Comparison of ENCODE assay signal across 17 cellular contexts in the genomic region with DNA sequence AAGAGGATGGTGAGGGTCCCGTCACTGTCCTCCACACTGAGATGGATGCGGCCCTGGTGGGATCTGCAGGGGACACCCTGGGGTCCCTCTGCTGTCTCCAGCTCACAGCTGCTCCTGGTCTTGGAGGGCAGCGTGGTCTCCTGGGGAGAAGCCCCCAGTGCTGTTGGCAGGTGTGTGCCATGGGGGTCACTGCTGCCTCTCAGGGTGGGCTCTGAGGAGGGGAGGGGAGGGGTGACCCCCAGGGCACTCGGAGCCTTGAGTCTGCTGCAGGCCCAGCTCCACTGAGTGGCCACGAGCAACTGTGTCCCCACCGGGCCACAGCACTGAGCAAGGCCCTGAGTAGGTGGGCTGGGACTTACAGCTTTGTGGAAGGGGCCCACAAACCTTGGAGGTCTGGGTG. TPM values are rescaled to one million over a fixed set of nuclear protein-coding genes. Genes with fewer than 3 reads are reported as not detected.
A peak's percentile ranks its signal among the peaks of the same experiment; 100 is the strongest.
DNase-seq lines count a peak whose midpoint lies in the region; ATAC-seq and TF ChIP-seq lines count a peak whose summit lies in the region.
"Had no signal": no experiment of that assay in that cellular context is flagged by ENCODE, and none has a peak within 500 bp of the region (broad histone marks: within the 10 kb centered on the region; RNA-seq: fewer than 3 reads in every experiment).

No MANE protein-coding gene starts in this region.

- no peak overlapping the region for H3K4me2 ChIP-seq in osteoblast (ENCODE audit: insufficient read depth, low read length)

- H2AFZ ChIP-seq in osteoblast (ENCODE audit: low read length) = no peak overlapping the region

- peaks cover 13% of the 10 kb centered on the region for H3K9me3 Mint-ChIP-seq in glutamatergic neuron (ENCODE audit: unreplicated experiment)
- H3K9me3 Mint-ChIP-seq: CD8-positive, alpha-beta T cell; HFFc6 had no signal

- H4K20me1 ChIP-seq in osteoblast (ENCODE audit: insufficient read depth, low read length) = peaks cover 28% of the 10 kb centered on the region

- peak; percentile 27 for DNase-seq in NK-92 treated with Interleukin-12 subunit alpha and Interleukin-12 subunit beta, amount 100 ng/mL, for 24 hours (lab: John Stamatoyannopoulos, UW)
- DNase-seq in NK-92 (lab: John Stamatoyannopoulos, UW; ENCODE audit: unreplicated experiment) = no peak
- peak; percentile 7 for DNase-seq in glutamatergic neuron
- DNase-seq in osteoblast (ENCODE audit: insufficient read length, low spot score, missing footprints) = peak; percentile 52
- DNase-seq in stimulated activated naive CD4-positive, alpha-beta T cell treated with Interleukin-2 at 50 U/mL for 16 hours (lab: John Stamatoyannopoulos, UW) = peak; percentile 6
- no peak for DNase-seq in NCI-H524 (lab: John Stamatoyannopoulos, UW)
- no peak for DNase-seq in stimulated activated CD4-positive, alpha-beta T cell treated with anti-CD3 and anti-CD28 coated beads, Interleukin-4, amount 100 ng/mL, for 24 hours
- DNase-seq: CD8-positive, alpha-beta T cell; COR-L47; DND-41; GDM1; HCEC 1CT; HFFc6 had no signal

- H3K27ac ChIP-seq in osteoblast (ENCODE audit: low read depth, low read length) = no peak overlapping the region
- H3K27ac ChIP-seq: 22Rv1, HL-60 had no signal

- no peak overlapping the region for H3K4me3 Mint-ChIP-seq in glutamatergic neuron (ENCODE audit: unreplicated experiment)
- H3K4me3 Mint-ChIP-seq: CD14-positive monocyte; CD8-positive, alpha-beta T cell; HFFc6 had no signal

- peaks cover 10% of the 10 kb centered on the region for H3K4me1 ChIP-seq in osteoblast (ENCODE audit: insufficient read depth, low read length)

- no peaks in the 10 kb centered on the region for H3K36me3 ChIP-seq in osteoblast (ENCODE audit: insufficient read depth, low read length)

- no peak for TF ChIP-seq CTCF in glutamatergic neuron (IDR thresholded peaks at IDR 0.05; ENCODE audit: partially characterized antibody, unreplicated experiment)
- no peak for TF ChIP-seq CTCF in osteoblast (IDR thresholded peaks at IDR 0.05; ENCODE audit: extremely low read depth, low read depth, low read length)

- no peak for ATAC-seq in HG03439 (IDR thresholded peaks at IDR 0.05; ENCODE audit: unreplicated experiment)
- ATAC-seq: CD8-positive, alpha-beta T cell had no signal

- H3K4me3 ChIP-seq in osteoblast (ENCODE audit: insufficient read depth, low read length) = no peak overlapping the region

- peaks cover 16% of the 10 kb centered on the region for H3K27me3 Mint-ChIP-seq in glutamatergic neuron (ENCODE audit: unreplicated experiment)

- H3K27me3 ChIP-seq in osteoblast (ENCODE audit: insufficient read depth, low read length) = no peaks in the 10 kb centered on the region

- H3K36me3 Mint-ChIP-seq in glutamatergic neuron (ENCODE audit: unreplicated experiment) = no peaks in the 10 kb centered on the region
- H3K36me3 Mint-ChIP-seq: CD14-positive monocyte had no signal

- H3K9me3 ChIP-seq in osteoblast (ENCODE audit: low read depth, low read length) = no peaks in the 10 kb centered on the region

- peaks cover 7% of the 10 kb centered on the region for H3K79me2 ChIP-seq in osteoblast (ENCODE audit: insufficient read depth, low read length)

- H3K27ac Mint-ChIP-seq in glutamatergic neuron (ENCODE audit: unreplicated experiment) = no peak overlapping the region
- H3K27ac Mint-ChIP-seq: CD8-positive, alpha-beta T cell; HFFc6 had no signal

- peaks cover 24% of the 10 kb centered on the region for H3K4me1 Mint-ChIP-seq in glutamatergic neuron (ENCODE audit: low read depth, unreplicated experiment)

RNA-seq across cellular contexts. Expression of a gene that starts 34.7 kb away (rescaled TPM):
- total RNA-seq in glutamatergic neuron (ENCODE audit: unreplicated experiment) (45.1 TPM), osteoblast (3.8 and 4.3 TPM in 2 replicates)

Comparison
In these comparisons a context has a peak if more than half of its experiments do, and no peak if none do; other contexts are left out.
1. DNase-seq: peak in NK-92 treated with Interleukin-12 subunit alpha and Interleukin-12 subunit beta, amount 100 ng/mL, for 24 hours (single experiment), glutamatergic neuron (single experiment), osteoblast (single experiment) and stimulated activated naive CD4-positive, alpha-beta T cell treated with Interleukin-2 at 50 U/mL for 16 hours (single experiment); none in NK-92 (single experiment), NCI-H524 (0 of 2) and stimulated activated CD4-positive, alpha-beta T cell treated with anti-CD3 and anti-CD28 coated beads, Interleukin-4, amount 100 ng/mL, for 24 hours (single experiment).